Comparison of ENCODE assay signal across 34 cellular contexts in the genomic region with DNA sequence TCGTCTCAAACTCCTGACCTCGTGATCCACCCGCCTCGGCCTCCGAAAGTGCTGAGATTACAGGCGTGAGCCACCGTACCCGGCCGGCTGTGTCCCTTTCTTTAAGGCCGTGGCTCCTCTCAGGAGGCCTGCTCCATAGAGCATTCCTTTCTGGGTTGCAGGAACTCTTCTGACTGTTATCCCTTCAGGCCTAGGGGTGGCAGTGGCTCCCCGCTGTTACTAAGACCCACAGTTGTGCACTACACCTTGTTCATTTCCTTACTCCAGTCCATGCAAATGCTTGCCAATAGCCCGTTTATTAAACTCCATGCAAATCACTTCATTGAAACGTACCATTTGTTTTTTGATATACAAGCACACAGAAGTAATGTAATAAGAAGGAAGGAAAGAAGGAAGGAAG.
"Had no signal": no experiment of that assay in that cellular context is flagged by ENCODE, and none has a peak within 500 bp of the region (broad histone marks: within the 10 kb centered on the region; RNA-seq: fewer than 3 reads in every experiment).

No MANE protein-coding gene starts in this region.

- H3K9me3 ChIP-seq: MG63 had no signal

- H3K36me3 ChIP-seq: MG63 had no signal

- H3K27me3 ChIP-seq: MG63 had no signal

- H3K4me3 ChIP-seq: MG63 had no signal

- DNase-seq: Karpas-422, Kasumi-1, MG63, MM.1S, MV-4-11, NCI-H1048, NCI-H1092, NCI-H1092 treated with DMSO at 0.1 percent for 48 hours, NCI-H1105, NCI-H1105 treated with DMSO at 0.1 percent for 48 hours, NCI-H1417, NCI-H1417 treated with DMSO at 0.1 percent for 48 hours, NCI-H1436, NCI-H1436 treated with DMSO at 0.1 percent for 48 hours, NCI-H146, NCI-H1694, NCI-H187, NCI-H187 treated with DMSO at 0.1 percent for 48 hours, NCI-H1930, NCI-H2029, NCI-H2029 treated with DMSO at 0.1 percent for 48 hours, NCI-H2081, NCI-H2081 treated with DMSO at 0.1 percent for 48 hours, NCI-H2107, NCI-H2171, NCI-H2171 treated with DMSO at 0.1 percent for 48 hours, NCI-H2227 treated with DMSO at 0.1 percent for 48 hours, NCI-H226, NCI-H345, NCI-H446, NCI-H446 treated with DMSO at 0.1 percent for 48 hours, NCI-H510A, NCI-H510A treated with DMSO at 0.1 percent for 48 hours, NCI-H524 had no signal
